In the genomic region with DNA sequence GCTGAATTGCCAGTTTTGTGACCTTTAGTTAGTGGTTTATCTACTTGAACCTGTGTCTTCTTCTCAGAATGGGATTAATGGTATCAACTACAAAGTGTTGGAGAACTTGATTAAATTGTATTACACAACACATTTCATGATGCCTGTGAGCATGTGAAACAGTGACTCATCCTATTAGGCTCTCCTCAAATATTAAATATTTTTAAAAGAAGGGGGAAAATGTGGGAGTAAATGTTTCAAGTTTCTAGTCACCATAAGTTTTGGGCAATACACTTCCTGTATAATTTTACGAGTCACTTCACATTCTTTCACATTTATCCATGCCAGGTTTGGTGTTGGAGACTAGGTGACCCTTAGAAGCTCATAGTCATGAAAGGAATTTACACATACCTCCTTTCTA, we compare ENCODE assay signal across 27 cellular contexts.
DNase-seq lines count a peak whose midpoint lies in the region; ATAC-seq and TF ChIP-seq lines count a peak whose summit lies in the region.
"Had no signal": no experiment of that assay in that cellular context is flagged by ENCODE, and none has a peak within 500 bp of the region (broad histone marks: within the 10 kb centered on the region; RNA-seq: fewer than 3 reads in every experiment).

No MANE protein-coding gene starts in this region.

- H3K27ac Mint-ChIP-seq in stimulated activated memory B cell treated with anti-CD40 and anti-IgM and Interleukin-4, amounts not matched to agents 10 μg/mL and 1 μg/mL and 100 μg/mL, for 72 hours = no peak overlapping the region
- H3K27ac Mint-ChIP-seq: CD8-positive, alpha-beta T cell; GM23338; IgD-negative memory B cell had no signal

- H3K4me1 Mint-ChIP-seq in stimulated activated memory B cell treated with anti-CD40 and anti-IgM and Interleukin-4, amounts not matched to agents 10 μg/mL and 1 μg/mL and 100 μg/mL, for 72 hours = peaks cover 6% of the 10 kb centered on the region
- H3K4me1 Mint-ChIP-seq: GM23338 had no signal

- DNase-seq in M059J (ENCODE audit: low read depth) = peak; percentile 11
- peak; percentile 4 for DNase-seq in astrocyte of the spinal cord (ENCODE audit: low read depth, low spot score)
- peak; percentile 46 for DNase-seq in fibroblast of pulmonary artery (ENCODE audit: low read depth)
- no peak for DNase-seq in omental fat pad (ENCODE audit: low spot score)
- no peak for DNase-seq in NCI-H2029 (lab: John Stamatoyannopoulos, UW)
- DNase-seq in OCI-M1 (lab: John Stamatoyannopoulos, UW) = no peak
- no peak for DNase-seq in GOT3 (lab: John Stamatoyannopoulos, UW)
- DNase-seq: AML-193; C1 segment of cervical spinal cord; Calu3; CD8-positive, alpha-beta T cell; DMS153; HCEC 1CT; MG63; NCI-H1048; NCI-H1417 treated with DMSO at 0.1 percent for 48 hours; NCI-H187; NCI-H226; NCI-H524; NCI-H774; NK-92 treated with Interleukin-12 subunit alpha and Interleukin-12 subunit beta, amount 100 ng/mL, for 24 hours; Peyer's patch had no signal

- no peaks in the 10 kb centered on the region for H3K27me3 Mint-ChIP-seq in stimulated activated memory B cell treated with anti-CD40 and anti-IgM and Interleukin-4, amounts not matched to agents 10 μg/mL and 1 μg/mL and 100 μg/mL, for 72 hours
- H3K27me3 Mint-ChIP-seq: IgD-negative memory B cell had no signal

- peak; percentile 83 for ATAC-seq in omental fat pad (ENCODE audit: low FRiP score)
- no peak for ATAC-seq in stimulated activated memory B cell treated with anti-CD40 and anti-IgM and Interleukin-4, amounts not matched to agents 10 μg/mL and 1 μg/mL and 100 μg/mL, for 72 hours
- ATAC-seq: CD8-positive, alpha-beta T cell; GM23338; Right ventricle myocardium inferior had no signal

- in situ Hi-C loops in astrocyte of the spinal cord (cut with HindIII; ENCODE audit: low sequenced_read_pairs) = no loop called here

- peaks cover 6% of the 10 kb centered on the region for H3K36me3 Mint-ChIP-seq in stimulated activated memory B cell treated with anti-CD40 and anti-IgM and Interleukin-4, amounts not matched to agents 10 μg/mL and 1 μg/mL and 100 μg/mL, for 72 hours
- H3K36me3 Mint-ChIP-seq: CD8-positive, alpha-beta T cell; IgD-negative memory B cell had no signal

- H3K4me3 ChIP-seq in astrocyte of the spinal cord (ENCODE audit: low read depth, low read length) = no peak overlapping the region
- no peak overlapping the region for H3K4me3 ChIP-seq in fibroblast of pulmonary artery (replicated peaks; ENCODE audit: low read depth, low read length)
- H3K4me3 ChIP-seq: GM23338, MG63, Peyer's patch, SJSA1 had no signal

- peaks cover 16% of the 10 kb centered on the region for H3K9me3 Mint-ChIP-seq in stimulated activated memory B cell treated with anti-CD40 and anti-IgM and Interleukin-4, amounts not matched to agents 10 μg/mL and 1 μg/mL and 100 μg/mL, for 72 hours
- H3K9me3 Mint-ChIP-seq: CD8-positive, alpha-beta T cell had no signal

- H3K4me3 Mint-ChIP-seq in stimulated activated memory B cell treated with anti-CD40 and anti-IgM and Interleukin-4, amounts not matched to agents 10 μg/mL and 1 μg/mL and 100 μg/mL, for 72 hours = no peak overlapping the region
- H3K4me3 Mint-ChIP-seq: CD8-positive, alpha-beta T cell; GM23338; IgD-negative memory B cell had no signal

- TF ChIP-seq CTCF in astrocyte of the spinal cord (IDR thresholded peaks at IDR 0.05; ENCODE audit: low read depth, low read length) (no peak), fibroblast of pulmonary artery (IDR thresholded peaks at IDR 0.05; ENCODE audit: low read length, missing control alignments) (no peak), omental fat pad (IDR thresholded peaks at IDR 0.05) (no peak)

Comparison
In these comparisons a context has a peak if more than half of its experiments do, and no peak if none do; other contexts are left out.
1. DNase-seq: peak in M059J (single experiment), astrocyte of the spinal cord (single experiment) and fibroblast of pulmonary artery (single experiment); none in omental fat pad (single experiment), NCI-H2029 (single experiment), OCI-M1 (single experiment) and GOT3 (single experiment).